In genomic region chr19:51821921-51822716, GRCh38 we compare ENCODE assay signal across 24 cellular contexts. TPM values are rescaled to one million over a fixed set of nuclear protein-coding genes. Genes with fewer than 3 reads are reported as not detected.
DNase-seq lines count a peak whose midpoint lies in the region; ATAC-seq and TF ChIP-seq lines count a peak whose summit lies in the region.
"Had no signal": no experiment of that assay in that cellular context is flagged by ENCODE, and none has a peak within 500 bp of the region (broad histone marks: within the 10 kb centered on the region; RNA-seq: fewer than 3 reads in every experiment).

No MANE protein-coding gene starts in this region.

- no peaks in the 10 kb centered on the region for H3K36me3 ChIP-seq in adipocyte (ENCODE audit: control insufficient read depth, insufficient read depth, low read length, severe bottlenecking)
- H3K36me3 ChIP-seq in left lung = no peaks in the 10 kb centered on the region
- H3K36me3 ChIP-seq: brain microvascular endothelial cell, transverse colon had no signal

- H3K9me3 ChIP-seq in adipocyte (ENCODE audit: control insufficient read depth, low read length) = peaks cover 17% of the 10 kb centered on the region
- H3K9me3 ChIP-seq in left lung = peaks cover 0 to 17% of the 10 kb centered on the region in 2 donors

- peak overlapping the region; percentile 38 for H3K9ac ChIP-seq in adipocyte (ENCODE audit: low read length)

- no peaks in the 10 kb centered on the region for H3K4me1 Mint-ChIP-seq in activated T-cell treated with anti-CD3 and anti-CD28 coated beads, Interleukin-2, amount 50 U/mL, for 72 hours (ENCODE audit: low read depth)
- H3K4me1 Mint-ChIP-seq: activated CD4-positive, alpha-beta memory T cell treated with anti-CD3 and anti-CD28 coated beads, Interleukin-2, amount 10 ng/mL, durations not matched to agents 7 days and 5 days had no signal

- H3K27me3 Mint-ChIP-seq in activated T-cell treated with anti-CD3 and anti-CD28 coated beads, Interleukin-2, amount 50 U/mL, for 72 hours (ENCODE audit: low read depth) = no peaks in the 10 kb centered on the region
- H3K27me3 Mint-ChIP-seq: activated CD4-positive, alpha-beta memory T cell treated with anti-CD3 and anti-CD28 coated beads, Interleukin-2, amount 10 ng/mL, durations not matched to agents 7 days and 5 days had no signal

- H3K27ac Mint-ChIP-seq in activated T-cell treated with anti-CD3 and anti-CD28 coated beads, Interleukin-2, amount 50 U/mL, for 72 hours = no peak overlapping the region
- H3K27ac Mint-ChIP-seq: activated CD4-positive, alpha-beta memory T cell treated with anti-CD3 and anti-CD28 coated beads, Interleukin-2, amount 10 ng/mL, durations not matched to agents 7 days and 5 days; activated naive CD8-positive, alpha-beta T cell; CD8-positive, alpha-beta T cell had no signal

- DNase-seq in AML-193 (lab: John Stamatoyannopoulos, UW) (peak; percentile 98), NB4 (ENCODE audit: low read depth) (peak; percentile 95), adipocyte (ENCODE audit: low read depth) (peak; percentile 25), left lung (no peak)
- DNase-seq in activated T-cell treated with anti-CD3 and anti-CD28 coated beads, Interleukin-2, amount 50 U/mL, for 72 hours = no peak
- DNase-seq: activated CD4-positive, alpha-beta memory T cell treated with anti-CD3 and anti-CD28 coated beads, Interleukin-2, amount 10 ng/mL, durations not matched to agents 7 days and 5 days; activated T-cell treated with anti-CD3 and anti-CD28 coated beads, Interleukin-2, amount 50 U/mL, for 4 hours; brain microvascular endothelial cell; CD8-positive, alpha-beta T cell; DMS79 treated with DMSO at 0.1 percent for 48 hours; effector CD4-positive, alpha-beta T cell; HCEC 1CT; NCI-H524 treated with DMSO at 0.1 percent for 48 hours; stimulated activated naive CD4-positive, alpha-beta T cell; transverse colon had no signal

- TF ChIP-seq CTCF in NB4 (IDR thresholded peaks at IDR 0.05; ENCODE audit: low read depth, low read length) (no peak), left lung (IDR thresholded peaks at IDR 0.05) (no peak)

- no peak overlapping the region for H3K4me3 ChIP-seq in NB4 (ENCODE audit: low read depth, low read length)
- no peak overlapping the region for H3K4me3 ChIP-seq in adipocyte (ENCODE audit: low read length)
- H3K4me3 ChIP-seq in left lung = no peak overlapping the region
- H3K4me3 ChIP-seq: transverse colon had no signal

- TF ChIP-seq POLR2A in NB4 (IDR thresholded peaks at IDR 0.05; ENCODE audit: extremely low read depth, insufficient read length) = no peak

- peaks cover 13% of the 10 kb centered on the region for H3K4me1 ChIP-seq in adipocyte (ENCODE audit: control insufficient read depth, insufficient read depth, low read length)
- peaks cover 5 to 31% of the 10 kb centered on the region in 2 donors for H3K4me1 ChIP-seq in left lung
- H3K4me1 ChIP-seq: transverse colon had no signal

- no peak overlapping the region for H3K4me3 Mint-ChIP-seq in activated T-cell treated with anti-CD3 and anti-CD28 coated beads, Interleukin-2, amount 50 U/mL, for 72 hours
- H3K4me3 Mint-ChIP-seq: activated CD4-positive, alpha-beta memory T cell treated with anti-CD3 and anti-CD28 coated beads, Interleukin-2, amount 10 ng/mL, durations not matched to agents 7 days and 5 days; activated naive CD8-positive, alpha-beta T cell; activated T-cell treated with anti-CD3 and anti-CD28 coated beads, Interleukin-2, amount 50 U/mL, for 4 hours; CD8-positive, alpha-beta T cell had no signal

- H3K36me3 Mint-ChIP-seq in activated T-cell treated with anti-CD3 and anti-CD28 coated beads, Interleukin-2, amount 50 U/mL, for 72 hours (ENCODE audit: insufficient read depth in 2 of 2) = peaks cover 10 to 12% of the 10 kb centered on the region in 2 donors

- ATAC-seq in left lung (peak; percentile 59), GM19324 (IDR thresholded peaks at IDR 0.05; ENCODE audit: low FRiP score, unreplicated experiment) (no peak), GM21723 (IDR thresholded peaks at IDR 0.05; ENCODE audit: unreplicated experiment) (no peak), GM18511 (IDR thresholded peaks at IDR 0.05; ENCODE audit: unreplicated experiment) (no peak)
- no peak for ATAC-seq in activated T-cell treated with anti-CD3 and anti-CD28 coated beads, Interleukin-2, amount 50 U/mL, for 72 hours (replicated peaks in 1 of 2)
- ATAC-seq: activated T-cell treated with anti-CD3 and anti-CD28 coated beads, Interleukin-2, amount 50 U/mL, for 4 hours; CD8-positive, alpha-beta T cell; SK-N-SH treated with all-trans-retinoic acid at 6 μM for 48 hours had no signal

- intact Hi-C loops in left lung (cut with DNase I) = no loop called here

- H3K27me3 ChIP-seq in adipocyte (replicated peaks; ENCODE audit: control insufficient read depth, insufficient read depth, low read length) (no peaks in the 10 kb centered on the region), left lung (no peaks in the 10 kb centered on the region)
- H3K27me3 ChIP-seq: brain microvascular endothelial cell, transverse colon had no signal

- peaks cover 24 to 32% of the 10 kb centered on the region in 2 donors for H3K9me3 Mint-ChIP-seq in activated T-cell treated with anti-CD3 and anti-CD28 coated beads, Interleukin-2, amount 50 U/mL, for 72 hours

- H3K27ac ChIP-seq in left lung = peak overlapping the region; percentile 50 to 78
- H3K27ac ChIP-seq: brain microvascular endothelial cell, VCaP had no signal

RNA-seq across cellular contexts. Expression of gene FPR3, which starts 27.2 kb away (rescaled TPM):
- 10 to 100 TPM; 28.6 to 75.0 TPM for total RNA-seq in left lung
- total RNA-seq in activated T-cell treated with anti-CD3 and anti-CD28 coated beads, Interleukin-2, amount 50 U/mL, for 72 hours = not detected
- total RNA-seq: A673; activated CD4-positive, alpha-beta memory T cell treated with anti-CD3 and anti-CD28 coated beads, Interleukin-2, amount 10 ng/mL, durations not matched to agents 7 days and 5 days; activated T-cell treated with anti-CD3 and anti-CD28 coated beads, Interleukin-2, amount 50 U/mL, for 4 hours; CD8-positive, alpha-beta T cell; HT1080; renal cortical epithelial cell had no signal

Comparison
In these comparisons a context has a peak if more than half of its experiments do, and no peak if none do; other contexts are left out.
1. DNase-seq: peak in AML-193 (2 of 2), NB4 (single experiment) and adipocyte (single experiment); none in left lung (0 of 2) and activated T-cell treated with anti-CD3 and anti-CD28 coated beads, Interleukin-2, amount 50 U/mL, for 72 hours (0 of 2).
2. RNA of gene FPR3, which starts 27.2 kb away (total RNA-seq): 28.6 to 75.0 TPM in left lung; not detected in activated T-cell treated with anti-CD3 and anti-CD28 coated beads, Interleukin-2, amount 50 U/mL, for 72 hours; every median in the first group is over 10 times any median in the second.